28 cellular contexts compared by ENCODE assay signal in the genomic region with DNA sequence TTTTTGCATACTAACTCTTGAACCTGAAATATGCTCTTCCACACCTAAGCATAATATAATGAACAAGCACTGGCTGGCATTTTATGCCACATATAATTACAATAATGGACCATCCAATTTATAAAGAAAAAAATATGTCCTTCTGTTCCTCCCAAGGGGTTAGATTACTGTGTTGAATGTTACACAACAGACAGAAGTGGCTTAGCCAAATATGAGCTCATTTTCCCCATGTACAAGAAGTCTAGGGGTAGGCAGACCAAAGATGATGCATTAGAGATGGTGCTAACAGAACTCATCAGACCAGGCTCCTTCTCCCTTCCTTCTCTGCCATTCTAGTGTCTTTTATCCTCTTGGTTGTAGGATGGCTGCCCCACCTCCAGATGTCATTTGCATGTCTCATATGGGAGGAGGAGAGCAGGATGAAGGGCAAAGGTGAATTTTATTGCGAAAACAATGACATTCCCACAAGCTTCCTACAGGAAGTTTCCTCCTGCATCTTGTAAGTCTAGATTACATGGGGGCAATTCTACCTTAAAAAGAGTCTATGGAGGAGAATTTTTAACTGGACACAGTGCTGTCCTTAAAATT. TPM values are rescaled to one million over a fixed set of nuclear protein-coding genes. Genes with fewer than 3 reads are reported as not detected.
A peak's percentile ranks its signal among the peaks of the same experiment; 100 is the strongest.
DNase-seq lines count a peak whose midpoint lies in the region; ATAC-seq, FAIRE-seq and TF ChIP-seq lines count a peak whose summit lies in the region.
"Had no signal": no experiment of that assay in that cellular context is flagged by ENCODE, and none has a peak within 500 bp of the region (broad histone marks: within the 10 kb centered on the region; RNA-seq: fewer than 3 reads in every experiment).

No MANE protein-coding gene starts in this region.

- H3K27ac ChIP-seq in right lobe of liver (no peak overlapping the region), HepG2 (ENCODE audit: extremely low read length, insufficient read depth, low read length) (no peak overlapping the region), mammary epithelial cell (ENCODE audit: insufficient read depth, low read depth, low read length) (no peak overlapping the region), sigmoid colon (no peak overlapping the region), MM.1S (ENCODE audit: low read length) (no peak overlapping the region)
- H3K27ac ChIP-seq: HL-60, transverse colon had no signal

- H3K4me3 ChIP-seq in right lobe of liver (no peak overlapping the region), HepG2 (replicated peaks in 1 of 3; ENCODE audit: insufficient read depth in 1 of 3, low read depth in 2 of 3, low read length in 3 of 3) (no peak overlapping the region), mammary epithelial cell (replicated peaks in 1 of 3; ENCODE audit: insufficient read depth in 1 of 3, low read depth in 2 of 3, low read length in 3 of 3) (no peak overlapping the region), foreskin fibroblast (ENCODE audit: low read depth in 1 of 2, low read length in 2 of 2) (no peak overlapping the region), sigmoid colon (no peak overlapping the region), MM.1S (ENCODE audit: low read length) (no peak overlapping the region)
- H3K4me3 ChIP-seq: transverse colon had no signal

- H3K9ac ChIP-seq in HepG2 (ENCODE audit: insufficient read depth, low read depth, low read length) (no peak overlapping the region), mammary epithelial cell (ENCODE audit: insufficient read depth, low read length) (no peak overlapping the region), MM.1S (ENCODE audit: low read length) (no peak overlapping the region)

- no peak overlapping the region for H3K4me2 ChIP-seq in HepG2 (ENCODE audit: low read depth, low read length)
- no peak overlapping the region for H3K4me2 ChIP-seq in mammary epithelial cell (ENCODE audit: insufficient read depth, low read depth, low read length)
- H3K4me2 ChIP-seq in MM.1S (ENCODE audit: low read depth, low read length): no peak overlapping the region

- H3K9me2 ChIP-seq in MM.1S (replicated peaks; ENCODE audit: insufficient read depth, low read length): no peaks in the 10 kb centered on the region

- H3K79me2 ChIP-seq in HepG2 (ENCODE audit: insufficient read depth, low read length) (no peaks in the 10 kb centered on the region), mammary epithelial cell (ENCODE audit: insufficient read depth, low read length) (no peaks in the 10 kb centered on the region), MM.1S (ENCODE audit: low read length) (no peaks in the 10 kb centered on the region)

- dilution Hi-C loops in mammary epithelial cell (cut with HindIII; ENCODE audit: low sequenced_read_pairs): no loop called here

- H3K4me1 ChIP-seq in right lobe of liver: no peaks in the 10 kb centered on the region
- H3K4me1 ChIP-seq in HepG2 (ENCODE audit: insufficient read depth, low read length): no peaks in the 10 kb centered on the region
- H3K4me1 ChIP-seq in mammary epithelial cell (ENCODE audit: insufficient read depth, low read length): peaks cover 7% of the 10 kb centered on the region
- H3K4me1 ChIP-seq in sigmoid colon: no peaks in the 10 kb centered on the region
- H3K4me1 ChIP-seq in MM.1S (ENCODE audit: low read length): no peaks in the 10 kb centered on the region
- H3K4me1 ChIP-seq: transverse colon had no signal

- H3F3A ChIP-seq in MM.1S (ENCODE audit: insufficient read depth, low read length): no peaks in the 10 kb centered on the region

- DNase-seq in right lobe of liver (no peak), HepG2 (ENCODE audit: low spot score) (no peak), mammary epithelial cell (no peak), foreskin fibroblast (peak; percentile 8 to 26), stromal cell of bone marrow (ENCODE audit: low read depth) (peak; percentile 6), sigmoid colon (no peak), MM.1S (no peak)
- no peak for DNase-seq in stimulated activated CD4-positive, alpha-beta T cell treated with anti-CD3 and anti-CD28 coated beads, Interleukin-4, amount 100 ng/mL, for 24 hours
- DNase-seq: activated CD8-positive, alpha-beta T cell treated with anti-CD3 and anti-CD28 coated beads, Interleukin-2, amount 10 ng/mL, durations not matched to agents 7 days and 5 days; activated naive CD4-positive, alpha-beta T cell treated with anti-CD3 and anti-CD28 coated beads, Interleukin-2, amount 10 ng/mL, durations not matched to agents 7 days and 5 days; AML-193; amniotic stem cell; CD4-positive, CD25-positive, alpha-beta regulatory T cell; H7; Karpas-422; left ventricle myocardium superior; NCI-H2107; NCI-H510A; OCI-M1; right cardiac atrium; stimulated activated CD4-positive, alpha-beta T cell treated with anti-CD3 and anti-CD28 coated beads, Interleukin-12 subunit alpha, Interleukin-12 subunit beta, amount 100 ng/mL, for 4 hours; stimulated activated CD4-positive, alpha-beta T cell treated with anti-CD3 and anti-CD28 coated beads, Interleukin-2, amount 100 ng/mL, for 48 hours; transverse colon had no signal

- POLR2A ChIA-PET in HepG2 (lab: Yijun Ruan, JAX): no interaction called here

- no peak for TF ChIP-seq EP300 in HepG2 (IDR thresholded peaks at IDR 0.05; ENCODE audit: low read depth in 2 of 2, low read length in 2 of 2)
- TF ChIP-seq EP300 in HepG2 (CRISPR knock-in tag; IDR thresholded peaks at IDR 0.05; ENCODE audit: borderline replicate concordance): no peak
- TF ChIP-seq EP300 in sigmoid colon (IDR thresholded peaks at IDR 0.05): no peak

- H4K20me1 ChIP-seq in HepG2 (ENCODE audit: insufficient read depth, low read length): no peaks in the 10 kb centered on the region
- no peaks in the 10 kb centered on the region for H4K20me1 ChIP-seq in mammary epithelial cell (ENCODE audit: insufficient read depth, low read length)
- H4K20me1 ChIP-seq in MM.1S (ENCODE audit: insufficient read depth, low read length): no peaks in the 10 kb centered on the region

- TF ChIP-seq POLR2A in right lobe of liver (IDR thresholded peaks at IDR 0.05) (no peak), HepG2 (IDR thresholded peaks at IDR 0.05; ENCODE audit: insufficient read depth in 1 of 2, low read depth in 2 of 2, low read length in 2 of 2) (no peak), sigmoid colon (IDR thresholded peaks at IDR 0.05) (no peak)

- TF ChIP-seq CTCF in right lobe of liver (IDR thresholded peaks at IDR 0.05): no peak
- TF ChIP-seq CTCF in HepG2 (CRISPR knock-in tag; IDR thresholded peaks at IDR 0.05): no peak
- TF ChIP-seq CTCF in mammary epithelial cell (conservative IDR thresholded peaks at IDR 0.05 in 1 of 2, IDR thresholded peaks at IDR 0.05 in 1 of 2; ENCODE audit: extremely low read depth in 1 of 2, insufficient read depth in 1 of 2, low read depth in 1 of 2, low read length in 2 of 2): no peak
- no peak for TF ChIP-seq CTCF in foreskin fibroblast (IDR thresholded peaks at IDR 0.05; ENCODE audit: low read depth, low read length)
- TF ChIP-seq CTCF in sigmoid colon (IDR thresholded peaks at IDR 0.05): no peak
- TF ChIP-seq CTCF in MM.1S (IDR thresholded peaks at IDR 0.05; ENCODE audit: low read length): no peak

- H3K9me3 ChIP-seq in right lobe of liver: no peaks in the 10 kb centered on the region
- no peaks in the 10 kb centered on the region for H3K9me3 ChIP-seq in HepG2 (ENCODE audit: low read length)
- no peaks in the 10 kb centered on the region for H3K9me3 ChIP-seq in mammary epithelial cell (replicated peaks; ENCODE audit: insufficient read depth, low read length)
- H3K9me3 ChIP-seq in sigmoid colon: no peaks in the 10 kb centered on the region
- no peaks in the 10 kb centered on the region for H3K9me3 ChIP-seq in MM.1S (replicated peaks; ENCODE audit: insufficient read depth, low read length)
- H3K9me3 ChIP-seq: transverse colon had no signal

- TF ChIP-seq RAD21 in HepG2 (CRISPR knock-in tag; IDR thresholded peaks at IDR 0.05): no peak

- no peaks in the 10 kb centered on the region for H3K27me3 ChIP-seq in right lobe of liver
- no peaks in the 10 kb centered on the region; a peak in 1 of 5 replicates for H3K27me3 ChIP-seq in HepG2 (ENCODE audit: control insufficient read depth in 1 of 2, insufficient read depth in 2 of 2, low read length in 2 of 2)
- H3K27me3 ChIP-seq in mammary epithelial cell (ENCODE audit: insufficient read depth, low read length): no peaks in the 10 kb centered on the region
- no peaks in the 10 kb centered on the region for H3K27me3 ChIP-seq in sigmoid colon
- H3K27me3 ChIP-seq in MM.1S (replicated peaks; ENCODE audit: insufficient read depth, low read length): no peaks in the 10 kb centered on the region
- H3K27me3 ChIP-seq: transverse colon had no signal

- BruUV-seq in HepG2 (replicated peaks; lab: Mats Ljungman, UMichigan) (no TSS peak), mammary epithelial cell (replicated peaks; lab: Mats Ljungman, UMichigan) (no TSS peak)

- CTCF ChIA-PET in HepG2 (lab: Yijun Ruan, JAX; ENCODE audit: low intra/inter-chr PET ratio, low total read pairs): no interaction called here
- CTCF ChIA-PET in mammary epithelial cell (lab: Charles Lee; ENCODE audit: low non-redundant PET): no interaction called here

- H2AFZ ChIP-seq in HepG2 (ENCODE audit: low read length) (no peak overlapping the region), mammary epithelial cell (ENCODE audit: low read depth, low read length) (peak overlapping the region; percentile 10), MM.1S (ENCODE audit: low read length) (no peak overlapping the region)

- intact Hi-C loops in right lobe of liver (cut with DNase I) (loop anchor here (10.0 kb wide), 1 partner anchor 165 kb away; no protein-coding TSS in a partner anchor), HepG2 (cut with micrococcal nuclease; ENCODE audit: unreplicated experiment) (no loop called here), mammary epithelial cell (cut with micrococcal nuclease) (loop anchor here (5.0 kb wide), 1 partner anchor 433 kb away; no protein-coding TSS in a partner anchor), sigmoid colon (cut with DNase I) (loop anchor here (5.0 kb wide), 1 partner anchor 163 kb away; no protein-coding TSS in a partner anchor)

- in situ Hi-C loops in HepG2 (cut with HindIII; ENCODE audit: extremely low pct_ligation_motif_present, low pct_unique_long_range_greater_than_20kb) (loop anchor here (5.0 kb wide), 1 partner anchor 168 kb away; no protein-coding TSS in a partner anchor), mammary epithelial cell (cut with MboI; ENCODE audit: low sequenced_read_pairs in 2 of 2) (loop anchor here in 1 of 2 donors (5.0 kb wide), 1 partner anchor 158 kb away; no protein-coding TSS in a partner anchor)

- no peak for FAIRE-seq in HepG2 (lab: Jason Lieb, UNC)
- FAIRE-seq: D721Med, islet of Langerhans had no signal

- peak in 3 of 4 donors; percentile 22 to 44 (median 25) for ATAC-seq in right lobe of liver
- no peak for ATAC-seq in HepG2
- ATAC-seq: activated CD8-positive, alpha-beta T cell treated with anti-CD3 and anti-CD28 coated beads, Interleukin-2, amount 10 ng/mL, durations not matched to agents 7 days and 5 days; activated T-helper 17 cell treated with anti-CD3 and anti-CD28 coated beads, Interleukin-2, amount 50 U/mL, for 72 hours; left ventricle myocardium superior; SK-N-SH treated with all-trans-retinoic acid at 6 μM for 48 hours had no signal

- H3K36me3 ChIP-seq in right lobe of liver (no peaks in the 10 kb centered on the region), HepG2 (replicated peaks in 1 of 2; ENCODE audit: control insufficient read depth in 1 of 2, insufficient read depth in 2 of 2, low read length in 2 of 2) (no peaks in the 10 kb centered on the region), mammary epithelial cell (ENCODE audit: insufficient read depth, low read length) (no peaks in the 10 kb centered on the region), sigmoid colon (no peaks in the 10 kb centered on the region), MM.1S (replicated peaks; ENCODE audit: insufficient read depth, low read length) (no peaks in the 10 kb centered on the region)
- H3K36me3 ChIP-seq: transverse colon had no signal

- WGBS in right lobe of liver (ENCODE audit: insufficient coverage, low coverage, low lambda C conversion rate, missing lambda C conversion rate): 25% methylated on average over 1 of the region's 1 CpG
- 0% methylated on average over 1 of the region's 1 CpG for WGBS in HepG2 (ENCODE audit: low lambda C conversion rate)
- 100% methylated on average over 1 of the region's 1 CpG for WGBS in mammary epithelial cell (ENCODE audit: low coverage, missing lambda C conversion rate)
- WGBS in sigmoid colon, 2 donors: 28 to 76% methylated on average over 1 of the region's 1 CpG

RNA-seq across cellular contexts. Expression of a gene that starts 43.9 kb away (rescaled TPM):
- 10 to 100 TPM in 1 of 6 experiments, 1 to 10 TPM in 5; 5.2 to 11.7 (median 8.7) TPM for total RNA-seq in right lobe of liver
- 3.2 and 6.0 TPM in 2 replicates for total RNA-seq in HepG2 (2016; rRNA removed; fragmentation: Illumina TruSeq; extraction: Trizol)
- total RNA-seq in HepG2 (2016; cell fraction: cytosol; rRNA removed; fragmentation: Illumina TruSeq; extraction: Trizol; ENCODE audit: low read depth): 1.1 and 1.6 TPM in 2 replicates
- total RNA-seq in HepG2 (2016; cell fraction: insoluble cytoplasmic fraction; rRNA removed; fragmentation: Illumina TruSeq; extraction: Trizol): 2.6 and 4.9 TPM in 2 replicates
- total RNA-seq in HepG2 (2016; cell fraction: membrane; rRNA removed; fragmentation: Illumina TruSeq; extraction: Trizol): 1.3 and 1.8 TPM in 2 replicates
- total RNA-seq in HepG2 (2016; cell fraction: nucleus; rRNA removed; fragmentation: Illumina TruSeq; extraction: Trizol): 17.4 and 20.6 TPM in 2 replicates
- polyA plus RNA-seq in HepG2 (2011; rRNA removed): 4.7 and 5.5 TPM in 2 replicates
- 1.2 and 1.7 TPM in 2 replicates for polyA plus RNA-seq in HepG2 (2011; cell fraction: cytosol; rRNA removed)
- polyA plus RNA-seq in HepG2 (2011; cell fraction: nucleus; rRNA removed): 11.3 and 13.6 TPM in 2 replicates
- 2.6 and 3.8 TPM in 2 replicates for polyA plus RNA-seq in HepG2 (2012)
- polyA plus RNA-seq in HepG2 (2016; cell fraction: cytosol; fragmentation: Illumina TruSeq; extraction: Trizol; ENCODE audit: low read depth): 0.16 and 0.17 TPM in 2 replicates
- 2.0 and 2.2 TPM in 2 replicates for polyA plus RNA-seq in HepG2 (2016; cell fraction: insoluble cytoplasmic fraction; fragmentation: Illumina TruSeq; extraction: Trizol; ENCODE audit: low read depth)
- 0.46 and 0.58 TPM in 2 replicates for polyA plus RNA-seq in HepG2 (2016; cell fraction: membrane; fragmentation: Illumina TruSeq; extraction: Trizol; ENCODE audit: low read depth)
- polyA plus RNA-seq in HepG2 (2016; cell fraction: nucleus; fragmentation: Illumina TruSeq; extraction: Trizol; ENCODE audit: insufficient read depth, low read depth): 10.4 and 10.7 TPM in 2 replicates
- 8.5 and 31.5 TPM in 2 replicates for polyA minus RNA-seq in HepG2 (2011; rRNA and poly(A)+ RNA removed; ENCODE audit: low replicate concordance)
- 5.6 and 6.1 TPM in 2 replicates for polyA minus RNA-seq in HepG2 (2011; cell fraction: cytosol; rRNA and poly(A)+ RNA removed)
- polyA minus RNA-seq in HepG2 (2011; cell fraction: nucleus; rRNA and poly(A)+ RNA removed): 31.5 and 36.4 TPM in 2 replicates
- 10 to 100 TPM in 1 of 2 donors, 1 to 10 TPM in 1; 4.8 to 10.7 TPM for total RNA-seq in mammary epithelial cell
- 1.7 TPM for polyA plus RNA-seq in mammary epithelial cell
- 12.5 TPM for polyA minus RNA-seq in mammary epithelial cell
- 10 to 100 TPM; 20.2 to 32.3 (median 29.7) TPM for total RNA-seq in sigmoid colon
- polyA plus RNA-seq in sigmoid colon: 1 to 10 TPM; 1.8 to 5.6 (median 2.8) TPM

Comparison
In these comparisons a context has a peak if more than half of its experiments do, and no peak if none do; other contexts are left out.
1. DNase-seq: peak in foreskin fibroblast (2 of 2) and stromal cell of bone marrow (single experiment); none in right lobe of liver (0 of 3), HepG2 (single experiment), mammary epithelial cell (single experiment), sigmoid colon (single experiment), stimulated activated CD4-positive, alpha-beta T cell treated with anti-CD3 and anti-CD28 coated beads, Interleukin-4, amount 100 ng/mL, for 24 hours (single experiment) and MM.1S (single experiment).